ENCODE assay signal across 10 cellular contexts in genomic region chr12:54195736-54196347, GRCh38. TPM values are rescaled to one million over a fixed set of nuclear protein-coding genes. Genes with fewer than 3 reads are reported as not detected.
A peak's percentile ranks its signal among the peaks of the same experiment; 100 is the strongest.
DNase-seq lines count a peak whose midpoint lies in the region; ATAC-seq and TF ChIP-seq lines count a peak whose summit lies in the region.
"Had no signal": no experiment of that assay in that cellular context is flagged by ENCODE, and none has a peak within 500 bp of the region (broad histone marks: within the 10 kb centered on the region; RNA-seq: fewer than 3 reads in every experiment).

No MANE protein-coding gene starts in this region.

- H3K4me3 ChIP-seq in HL-60 (replicated peaks; ENCODE audit: insufficient read depth, low read length), result peak overlapping the region; percentile 34
- no peak overlapping the region for H3K4me3 ChIP-seq in fibroblast of pulmonary artery (replicated peaks; ENCODE audit: low read depth, low read length)
- no peak overlapping the region for H3K4me3 ChIP-seq in skeletal muscle tissue (ENCODE audit: low read length in 3 of 3)
- H3K4me3 ChIP-seq in esophagus squamous epithelium, result peak overlapping the region in 1 of 4 donors; percentile 23
- H3K4me3 ChIP-seq: HAP-1 had no signal

- H3K9me3 Mint-ChIP-seq in activated T-cell treated with anti-CD3 and anti-CD28 coated beads, Interleukin-2, amount 50 U/mL, for 72 hours, result no peaks in the 10 kb centered on the region

- H3K4me3 Mint-ChIP-seq in activated T-cell treated with anti-CD3 and anti-CD28 coated beads, Interleukin-2, amount 50 U/mL, for 72 hours, result no peak overlapping the region
- H3K4me3 Mint-ChIP-seq: activated naive CD8-positive, alpha-beta T cell had no signal

- no peak overlapping the region for H3K9ac ChIP-seq in skeletal muscle tissue (ENCODE audit: low read depth in 1 of 3, low read length in 3 of 3)

- DNase-seq in HL-60 (ENCODE audit: low read depth in 1 of 2, low spot score in 1 of 2), result peak; percentile 37 to 73
- peak; percentile 20 for DNase-seq in RKO (ENCODE audit: low spot score)
- DNase-seq in fibroblast of pulmonary artery (ENCODE audit: low read depth), result peak; percentile 72
- DNase-seq in activated T-cell treated with anti-CD3 and anti-CD28 coated beads, Interleukin-2, amount 50 U/mL, for 72 hours, result no peak
- DNase-seq in esophagus squamous epithelium (lab: John Stamatoyannopoulos, UW), result no peak
- no peak for DNase-seq in NCI-H1694 treated with DMSO at 0.1 percent for 48 hours (lab: John Stamatoyannopoulos, UW)
- no peak for DNase-seq in stimulated activated naive CD8-positive, alpha-beta T cell treated with anti-CD3 and anti-CD28 coated beads, Interleukin-15, Interleukin-2, amounts not matched to agents 100 U/mL and 50 U/mL, for 24 hours

- H3K27ac ChIP-seq in HL-60 (replicated peaks) (peak overlapping the region; percentile 54), skeletal muscle tissue (ENCODE audit: low read depth, low read length) (peak overlapping the region; percentile 64), esophagus squamous epithelium (no peak overlapping the region)

- 24 to 30% methylated on average over 12 to 16 of the region's 17 CpGs for WGBS in esophagus squamous epithelium, 2 donors

- peaks cover 79% of the 10 kb centered on the region for H3K27me3 Mint-ChIP-seq in activated T-cell treated with anti-CD3 and anti-CD28 coated beads, Interleukin-2, amount 50 U/mL, for 72 hours (ENCODE audit: low read depth)

- no peak for ATAC-seq in activated T-cell treated with anti-CD3 and anti-CD28 coated beads, Interleukin-2, amount 50 U/mL, for 72 hours (replicated peaks in 1 of 2)
- no peak for ATAC-seq in stimulated activated naive CD8-positive, alpha-beta T cell treated with anti-CD3 and anti-CD28 coated beads, Interleukin-15, Interleukin-2, amounts not matched to agents 100 U/mL and 50 U/mL, for 24 hours

- no peak overlapping the region for H3K27ac Mint-ChIP-seq in activated T-cell treated with anti-CD3 and anti-CD28 coated beads, Interleukin-2, amount 50 U/mL, for 72 hours
- H3K27ac Mint-ChIP-seq: activated naive CD8-positive, alpha-beta T cell had no signal

- TF ChIP-seq POLR2A in esophagus squamous epithelium (IDR thresholded peaks at IDR 0.05), result no peak

- intact Hi-C loops in esophagus squamous epithelium (cut with DNase I), result no loop called here

- H3K36me3 Mint-ChIP-seq in activated T-cell treated with anti-CD3 and anti-CD28 coated beads, Interleukin-2, amount 50 U/mL, for 72 hours (ENCODE audit: insufficient read depth in 2 of 2), result no peaks in the 10 kb centered on the region
- H3K36me3 Mint-ChIP-seq: activated naive CD8-positive, alpha-beta T cell had no signal

- TF ChIP-seq CTCF in HL-60 (IDR thresholded peaks at IDR 0.05; ENCODE audit: insufficient read depth, low read length) (no peak), fibroblast of pulmonary artery (IDR thresholded peaks at IDR 0.05; ENCODE audit: low read length, missing control alignments) (no peak), esophagus squamous epithelium (IDR thresholded peaks at IDR 0.05) (no peak)

- H3K9me3 ChIP-seq in skeletal muscle tissue (ENCODE audit: control insufficient read depth in 3 of 3, low read length in 3 of 3) (no peaks in the 10 kb centered on the region), esophagus squamous epithelium (no peaks in the 10 kb centered on the region)
- H3K9me3 ChIP-seq: HAP-1 had no signal

- H3K27me3 ChIP-seq in HL-60 (ENCODE audit: insufficient read depth, poor library complexity, severe bottlenecking), result no peaks in the 10 kb centered on the region
- peaks cover 0 to 5% (median 0%) of the 10 kb centered on the region in 3 donors for H3K27me3 ChIP-seq in skeletal muscle tissue (ENCODE audit: control insufficient read depth in 3 of 3, insufficient read depth in 3 of 3, low read length in 3 of 3)
- peaks cover 0 to 95% (median 0%) of the 10 kb centered on the region in 4 donors for H3K27me3 ChIP-seq in esophagus squamous epithelium

- peaks cover 30 to 32% (median 31%) of the 10 kb centered on the region in 3 donors for H3K4me1 ChIP-seq in skeletal muscle tissue (ENCODE audit: control insufficient read depth in 3 of 3, insufficient read depth in 3 of 3, low read length in 3 of 3)
- peaks cover 11 to 35% (median 25%) of the 10 kb centered on the region in 3 donors for H3K4me1 ChIP-seq in esophagus squamous epithelium

- peaks cover 5% of the 10 kb centered on the region for H3K4me1 Mint-ChIP-seq in activated T-cell treated with anti-CD3 and anti-CD28 coated beads, Interleukin-2, amount 50 U/mL, for 72 hours (ENCODE audit: low read depth)

- H3K36me3 ChIP-seq in skeletal muscle tissue (ENCODE audit: control insufficient read depth in 3 of 3, insufficient read depth in 3 of 3, low read length in 3 of 3) (no peaks in the 10 kb centered on the region), esophagus squamous epithelium (no peaks in the 10 kb centered on the region)
- H3K36me3 ChIP-seq: HAP-1 had no signal

RNA-seq across cellular contexts. Expression of gene SMUG1, which starts 7.1 kb away (rescaled TPM):
- total RNA-seq in skeletal muscle tissue, result 27.7 TPM
- total RNA-seq in activated T-cell treated with anti-CD3 and anti-CD28 coated beads, Interleukin-2, amount 50 U/mL, for 72 hours, result 10 to 100 TPM; 21.4 to 24.9 TPM
- total RNA-seq in esophagus squamous epithelium, result 10 to 100 TPM; 30.5 to 44.1 (median 38.7) TPM

Comparison
In these comparisons a context has a peak if more than half of its experiments do, and no peak if none do; other contexts are left out.
1. DNase-seq: peak in HL-60 (2 of 2), RKO (single experiment) and fibroblast of pulmonary artery (single experiment); none in activated T-cell treated with anti-CD3 and anti-CD28 coated beads, Interleukin-2, amount 50 U/mL, for 72 hours (0 of 2), esophagus squamous epithelium (single experiment), NCI-H1694 treated with DMSO at 0.1 percent for 48 hours (single experiment) and stimulated activated naive CD8-positive, alpha-beta T cell treated with anti-CD3 and anti-CD28 coated beads, Interleukin-15, Interleukin-2, amounts not matched to agents 100 U/mL and 50 U/mL, for 24 hours (single experiment).
2. H3K27ac ChIP-seq: peak in HL-60 (single experiment) and skeletal muscle tissue (single experiment); none in esophagus squamous epithelium (0 of 4).